In the genomic region with DNA sequence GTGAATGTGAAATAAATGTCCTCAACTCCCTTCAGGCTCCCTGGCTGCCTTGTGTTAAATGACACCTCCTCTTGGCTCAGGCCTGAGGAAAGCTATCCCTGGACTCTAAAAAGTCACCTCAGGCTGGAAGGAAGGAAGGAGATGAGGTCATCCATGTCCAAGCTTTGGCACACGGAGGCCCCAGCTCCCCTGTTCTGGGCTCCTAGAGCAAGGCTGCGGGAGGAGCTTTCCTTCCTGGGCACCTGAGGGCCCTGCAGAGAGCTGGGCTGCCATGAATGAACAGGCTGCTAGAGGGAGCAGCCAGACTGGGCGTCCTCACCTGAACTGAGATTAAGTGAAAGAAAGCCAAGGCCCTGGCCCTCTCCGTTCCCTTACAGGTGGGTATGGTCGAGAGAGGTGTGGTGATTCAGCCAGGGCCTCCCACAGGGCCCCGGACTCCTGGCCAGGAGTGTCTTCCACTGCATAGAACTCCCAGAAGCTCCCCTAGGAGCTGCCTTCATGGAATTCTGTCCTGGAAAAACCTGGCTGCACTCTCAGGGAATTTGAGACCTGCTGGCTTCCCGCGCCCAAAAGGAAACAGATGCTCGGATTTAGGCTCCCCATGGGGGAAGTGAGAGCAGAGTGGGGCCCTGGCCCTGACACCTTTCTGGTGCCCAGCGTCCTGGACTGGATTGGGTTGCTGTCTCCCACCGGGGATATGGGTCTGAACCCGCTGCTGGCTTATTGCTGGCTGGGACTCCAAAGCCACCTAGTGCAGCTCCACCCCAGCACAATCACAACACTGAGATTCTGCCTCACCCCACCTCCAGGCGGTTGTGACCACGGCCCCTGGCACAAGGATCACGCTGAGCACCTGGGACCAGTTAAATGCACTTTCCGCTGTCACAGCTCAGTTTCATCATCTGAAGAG, we compare ENCODE assay signal across 11 cellular contexts. TPM values are rescaled to one million over a fixed set of nuclear protein-coding genes. Genes with fewer than 3 reads are reported as not detected.
A peak's percentile ranks its signal among the peaks of the same experiment; 100 is the strongest.
DNase-seq lines count a peak whose midpoint lies in the region; ATAC-seq and TF ChIP-seq lines count a peak whose summit lies in the region.
"Had no signal": no experiment of that assay in that cellular context is flagged by ENCODE, and none has a peak within 500 bp of the region (broad histone marks: within the 10 kb centered on the region; RNA-seq: fewer than 3 reads in every experiment).

No MANE protein-coding gene starts in this region.

- in situ Hi-C loops in gastrocnemius medialis (cut with MboI; ENCODE audit: low sequenced_read_pairs in 4 of 4): no loop called here

- H3K4me1 ChIP-seq in HEK293 (ENCODE audit: control insufficient read depth, insufficient read depth, low read length): no peaks in the 10 kb centered on the region
- no peaks in the 10 kb centered on the region for H3K4me1 ChIP-seq in cardiac muscle cell (ENCODE audit: low read depth)
- H3K4me1 ChIP-seq in gastrocnemius medialis: peaks cover 30 to 34% of the 10 kb centered on the region in 2 donors

- H3K36me3 ChIP-seq in HEK293 (ENCODE audit: control insufficient read depth in 2 of 2, insufficient read depth in 1 of 2, low read length in 2 of 2) (peaks cover 0 to 4% of the 10 kb centered on the region in 2 experiments; a peak in 1 of 3 replicates), cardiac muscle cell (peaks cover 60% of the 10 kb centered on the region), gastrocnemius medialis (no peaks in the 10 kb centered on the region)

- TF ChIP-seq CTCF in HEK293 (tag by site-specific recombination; IDR thresholded peaks at IDR 0.05) (no peak), VCaP (conservative IDR thresholded peaks at IDR 0.05) (no peak), cardiac muscle cell (IDR thresholded peaks at IDR 0.05; ENCODE audit: low read depth, low read length) (no peak), gastrocnemius medialis (IDR thresholded peaks at IDR 0.05 in 4 of 5, conservative IDR thresholded peaks at IDR 0.05 in 1 of 5) (peak in 3 of 5 experiments; percentile 9 to 16 (median 13))

- peak in 1 of 2 donors; percentile 12 for DNase-seq in cardiac muscle cell (ENCODE audit: low read depth in 1 of 2, low spot score in 1 of 2)
- DNase-seq in gastrocnemius medialis: peak; percentile 43 to 78
- DNase-seq: NCI-H187 treated with DMSO at 0.1 percent for 48 hours, SW 1271 had no signal

- H3K27ac ChIP-seq in HEK293 (ENCODE audit: extremely low read depth, low read depth, low read length) (peak overlapping the region; percentile 43; the same call in 1 of the 2 replicates), VCaP (peak overlapping the region; percentile 41), cardiac muscle cell (peak overlapping the region; percentile 85), gastrocnemius medialis (peak overlapping the region; percentile 67 to 82 (median 72))

- ATAC-seq in gastrocnemius medialis (peak; percentile 93 to 94), GM19397 (IDR thresholded peaks at IDR 0.05; ENCODE audit: unreplicated experiment) (no peak), HG02840 (IDR thresholded peaks at IDR 0.05; ENCODE audit: low FRiP score, unreplicated experiment) (no peak), GM21786 (IDR thresholded peaks at IDR 0.05; ENCODE audit: unreplicated experiment) (no peak)

- intact Hi-C loops in gastrocnemius medialis (cut with DNase I; ENCODE audit: low total_unique reads): loop anchor here (1.0 kb wide), 1 partner anchor 25 kb away; no protein-coding TSS in a partner anchor

- CTCF ChIA-PET in HEK293 (lab: Yijun Ruan, JAX): interaction anchor here (0.5 to 1.2 kb wide), 4 partner anchors 9 to 167 kb away, joined by 3 to 4 read pairs (median 4); no protein-coding TSS in a partner anchor

- no peak for TF ChIP-seq POLR2A in gastrocnemius medialis (IDR thresholded peaks at IDR 0.05)

- H3K9me3 ChIP-seq in HEK293 (ENCODE audit: control insufficient read depth, insufficient read depth, low read depth, low read length): no peaks in the 10 kb centered on the region
- no peaks in the 10 kb centered on the region for H3K9me3 ChIP-seq in cardiac muscle cell (ENCODE audit: low read depth)
- no peaks in the 10 kb centered on the region for H3K9me3 ChIP-seq in gastrocnemius medialis

- no peak overlapping the region for H3K4me3 ChIP-seq in HEK293 (ENCODE audit: low read depth, low read length)
- H3K4me3 ChIP-seq in cardiac muscle cell: no peak overlapping the region
- no peak overlapping the region for H3K4me3 ChIP-seq in gastrocnemius medialis

- POLR2A ChIA-PET in HEK293 (lab: Yijun Ruan, JAX): no interaction called here

- H3K27me3 ChIP-seq in cardiac muscle cell (no peaks in the 10 kb centered on the region), gastrocnemius medialis (no peaks in the 10 kb centered on the region)

TF ChIP-seq in HEK293, 187 proteins besides CTCF, POLR2A, EP300 and RAD21 (continues in another document):
- TF ChIP-seq ZBTB17 (tag by site-specific recombination; IDR thresholded peaks at IDR 0.05): peak; percentile 90
- 0 out of 2 replicates have a peak, but pooled peaks have one; percentile 21 for TF ChIP-seq SCRT2 (tag by site-specific recombination; IDR thresholded peaks at IDR 0.05)
- TF ChIP-seq GLIS2 (tag by site-specific recombination; IDR thresholded peaks at IDR 0.05): peak; percentile 25; the same call in 1 of the 2 replicates
- TF ChIP-seq ZNF366 (tag by site-specific recombination; conservative IDR thresholded peaks at IDR 0.05): peak; percentile 31; the same call in 1 of the 2 replicates
- no peak for TF ChIP-seq KLF8 (tag by site-specific recombination; IDR thresholded peaks at IDR 0.05)
- TF ChIP-seq ZNF211 (tag by site-specific recombination; IDR thresholded peaks at IDR 0.05; ENCODE audit: low read depth): no peak
- no peak for TF ChIP-seq ZNF416 (tag by site-specific recombination; IDR thresholded peaks at IDR 0.05)
- 0 out of 2 replicates have a peak, but pooled peaks have one; percentile 22 for TF ChIP-seq PATZ1 (tag by site-specific recombination; IDR thresholded peaks at IDR 0.05)
- peak; percentile 45; the same call in 1 of the 2 replicates for TF ChIP-seq ZNF335 (tag by site-specific recombination; conservative IDR thresholded peaks at IDR 0.05)
- TF ChIP-seq, protein P1, sequence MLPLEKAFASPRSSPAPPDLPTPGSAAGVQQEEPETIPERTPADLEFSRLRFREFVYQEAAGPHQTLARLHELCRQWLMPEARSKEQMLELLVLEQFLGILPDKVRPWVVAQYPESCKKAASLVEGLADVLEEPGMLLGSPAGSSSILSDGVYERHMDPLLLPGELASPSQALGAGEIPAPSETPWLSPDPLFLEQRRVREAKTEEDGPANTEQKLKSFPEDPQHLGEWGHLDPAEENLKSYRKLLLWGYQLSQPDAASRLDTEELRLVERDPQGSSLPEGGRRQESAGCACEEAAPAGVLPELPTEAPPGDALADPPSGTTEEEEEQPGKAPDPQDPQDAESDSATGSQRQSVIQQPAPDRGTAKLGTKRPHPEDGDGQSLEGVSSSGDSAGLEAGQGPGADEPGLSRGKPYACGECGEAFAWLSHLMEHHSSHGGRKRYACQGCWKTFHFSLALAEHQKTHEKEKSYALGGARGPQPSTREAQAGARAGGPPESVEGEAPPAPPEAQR (tag by site-specific recombination; IDR thresholded peaks at IDR 0.05): no peak
- TF ChIP-seq, protein P2, sequence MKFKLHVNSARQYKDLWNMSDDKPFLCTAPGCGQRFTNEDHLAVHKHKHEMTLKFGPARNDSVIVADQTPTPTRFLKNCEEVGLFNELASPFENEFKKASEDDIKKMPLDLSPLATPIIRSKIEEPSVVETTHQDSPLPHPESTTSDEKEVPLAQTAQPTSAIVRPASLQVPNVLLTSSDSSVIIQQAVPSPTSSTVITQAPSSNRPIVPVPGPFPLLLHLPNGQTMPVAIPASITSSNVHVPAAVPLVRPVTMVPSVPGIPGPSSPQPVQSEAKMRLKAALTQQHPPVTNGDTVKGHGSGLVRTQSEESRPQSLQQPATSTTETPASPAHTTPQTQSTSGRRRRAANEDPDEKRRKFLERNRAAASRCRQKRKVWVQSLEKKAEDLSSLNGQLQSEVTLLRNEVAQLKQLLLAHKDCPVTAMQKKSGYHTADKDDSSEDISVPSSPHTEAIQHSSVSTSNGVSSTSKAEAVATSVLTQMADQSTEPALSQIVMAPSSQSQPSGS (tag by site-specific recombination; IDR thresholded peaks at IDR 0.05; ENCODE audit: low read depth): peak; percentile 64
- no peak for TF ChIP-seq HOXA7 (CRISPR knock-in tag; IDR thresholded peaks at IDR 0.05; ENCODE audit: borderline replicate concordance)

RNA-seq across cellular contexts. Expression of gene MYBPC3, which starts 22.2 kb away (rescaled TPM):
- total RNA-seq in cardiac muscle cell (489 and 605 TPM in 2 replicates), gastrocnemius medialis (under 1 TPM in 1 of 4 donors, not detected in 3; 0.07 TPM)
- 476 and 751 TPM in 2 replicates for polyA plus RNA-seq in cardiac muscle cell
- total RNA-seq: activated T-helper 1 cell treated with anti-CD3 and anti-CD28 coated beads, Interleukin-12 subunit alpha, Interleukin-12 subunit beta, Interleukin-2, Interleukin-4 antibody, amounts not matched to agents 30 ng/mL and 10 ng/mL and 1 ng/mL, durations not matched to agents 14 hours and 24 hours and 36 hours had no signal
- polyA plus RNA-seq: neural cell had no signal

RNA-seq across cellular contexts. Expression of gene SPI1, which starts 48.1 kb away (rescaled TPM):
- total RNA-seq in cardiac muscle cell: not detected in 2 replicates
- 0.56 and 1.3 TPM in 2 replicates for polyA plus RNA-seq in cardiac muscle cell
- total RNA-seq in gastrocnemius medialis: 1 to 10 TPM in 3 of 4 donors, under 1 TPM in 1; 0.44 to 7.0 (median 4.2) TPM
- total RNA-seq: activated T-helper 1 cell treated with anti-CD3 and anti-CD28 coated beads, Interleukin-12 subunit alpha, Interleukin-12 subunit beta, Interleukin-2, Interleukin-4 antibody, amounts not matched to agents 30 ng/mL and 10 ng/mL and 1 ng/mL, durations not matched to agents 14 hours and 24 hours and 36 hours had no signal
- polyA plus RNA-seq: neural cell had no signal

Comparison
In these comparisons a context has a peak if more than half of its experiments do, and no peak if none do; other contexts are left out.
1. CTCF ChIP-seq: peak in gastrocnemius medialis (3 of 5); none in HEK293 (single experiment), VCaP (single experiment) and cardiac muscle cell (single experiment).
2. ATAC-seq: peak in gastrocnemius medialis (2 of 2); none in GM19397 (single experiment), HG02840 (single experiment) and GM21786 (single experiment).
3. RNA of gene MYBPC3, which starts 22.2 kb away (total RNA-seq): 489 to 605 TPM in cardiac muscle cell; 0.07 TPM in gastrocnemius medialis; every median in the first group is over 100 times any median in the second.
4. Peak in every context shown above with its lines, with median percentiles within 50 percentile points of each other: H3K27ac ChIP-seq.